In genomic region chr1:24786191-24786590, GRCh38 we compare ENCODE assay signal across 16 cellular contexts. TPM values are rescaled to one million over a fixed set of nuclear protein-coding genes. Genes with fewer than 3 reads are reported as not detected.
DNase-seq lines count a peak whose midpoint lies in the region; TF ChIP-seq lines count a peak whose summit lies in the region.
"Had no signal": no experiment of that assay in that cellular context is flagged by ENCODE, and none has a peak within 500 bp of the region (broad histone marks: within the 10 kb centered on the region; RNA-seq: fewer than 3 reads in every experiment).

No MANE protein-coding gene starts in this region.

- H3K27ac ChIP-seq in A673 (ENCODE audit: low read depth, low read length, poor library complexity, severe bottlenecking): no peak overlapping the region
- H3K27ac ChIP-seq: foreskin keratinocyte, SJSA1 had no signal

- H3K9me3 ChIP-seq in A673 (ENCODE audit: low read depth, low read length, poor library complexity, severe bottlenecking): no peaks in the 10 kb centered on the region
- H3K9me3 ChIP-seq: SJSA1 had no signal

- H3K4me1 Mint-ChIP-seq in CD14-positive monocyte (peaks cover 19% of the 10 kb centered on the region), mesothelial cell of epicardium (peaks cover 14% of the 10 kb centered on the region)

- intact Hi-C loops in CD14-positive monocyte (cut with micrococcal nuclease): no loop called here
- intact Hi-C loops in A673 (cut with micrococcal nuclease; ENCODE audit: unreplicated experiment): no loop called here

- H3K4me3 Mint-ChIP-seq in CD14-positive monocyte (peak overlapping the region in 1 of 2 donors; percentile 30), mesothelial cell of epicardium (no peak overlapping the region)
- H3K4me3 Mint-ChIP-seq: activated T-cell treated with anti-CD3 and anti-CD28 coated beads, Interleukin-2, amount 50 U/mL, for 72 hours; CD4-positive, alpha-beta T cell had no signal

- H3K36me3 ChIP-seq in A673 (ENCODE audit: insufficient read depth, low read length, poor library complexity, severe bottlenecking): no peaks in the 10 kb centered on the region

- H3K36me3 Mint-ChIP-seq in CD14-positive monocyte (peaks cover 0 to 3% of the 10 kb centered on the region in 2 donors), mesothelial cell of epicardium (peaks cover 12% of the 10 kb centered on the region)

- H3K27me3 Mint-ChIP-seq in CD14-positive monocyte (ENCODE audit: low read depth in 3 of 3) (no peaks in the 10 kb centered on the region), mesothelial cell of epicardium (ENCODE audit: low read depth) (no peaks in the 10 kb centered on the region)
- H3K27me3 Mint-ChIP-seq: CD4-positive, alpha-beta T cell had no signal

- H3K4me1 ChIP-seq in A673 (ENCODE audit: insufficient read depth, low read length, poor library complexity, severe bottlenecking): peaks cover 30% of the 10 kb centered on the region
- H3K4me1 ChIP-seq: foreskin keratinocyte had no signal

- CTCF ChIA-PET in A673 (lab: Charles Lee): no interaction called here

- TF ChIP-seq CTCF in CD14-positive monocyte (IDR thresholded peaks at IDR 0.05) (no peak), fibroblast of mammary gland (conservative IDR thresholded peaks at IDR 0.05; ENCODE audit: control insufficient read depth, insufficient read depth, low read depth, low read length) (no peak), mesothelial cell of epicardium (IDR thresholded peaks at IDR 0.05; ENCODE audit: unreplicated experiment) (no peak), A673 (conservative IDR thresholded peaks at IDR 0.05; ENCODE audit: low read depth, low read length) (no peak)

- BruUV-seq in A673 (replicated peaks; lab: Mats Ljungman, UMichigan): no TSS peak

- H3K27ac Mint-ChIP-seq in CD14-positive monocyte: peak overlapping the region in 5 of 7 donors; percentile 62 to 82 (median 69)
- H3K27ac Mint-ChIP-seq in mesothelial cell of epicardium: peak overlapping the region; percentile 85
- H3K27ac Mint-ChIP-seq: activated T-cell treated with anti-CD3 and anti-CD28 coated beads, Interleukin-2, amount 50 U/mL, for 72 hours; CD4-positive, alpha-beta T cell had no signal

- H3K27me3 ChIP-seq in A673 (replicated peaks; ENCODE audit: insufficient read depth, low read depth, low read length, poor library complexity): no peaks in the 10 kb centered on the region
- H3K27me3 ChIP-seq: foreskin keratinocyte, SJSA1 had no signal

- H3K4me3 ChIP-seq in fibroblast of mammary gland (ENCODE audit: control insufficient read depth, low read depth, low read length) (no peak overlapping the region), A673 (ENCODE audit: low read depth, low read length, poor library complexity, severe bottlenecking) (no peak overlapping the region)
- H3K4me3 ChIP-seq: SJSA1 had no signal

- no peaks in the 10 kb centered on the region for H3K9me3 Mint-ChIP-seq in CD14-positive monocyte
- no peaks in the 10 kb centered on the region for H3K9me3 Mint-ChIP-seq in mesothelial cell of epicardium
- H3K9me3 Mint-ChIP-seq: activated T-cell treated with anti-CD3 and anti-CD28 coated beads, Interleukin-2, amount 50 U/mL, for 72 hours; CD4-positive, alpha-beta T cell had no signal

- DNase-seq in CD14-positive monocyte (ENCODE audit: low spot score) (no peak), RPMI7951 (ENCODE audit: low read depth) (peak; percentile 29), fibroblast of mammary gland (ENCODE audit: low read depth) (peak; percentile 57), mesothelial cell of epicardium (ENCODE audit: low spot score in 2 of 2, unreplicated experiment in 2 of 2) (no peak), A673 (ENCODE audit: low spot score) (no peak), NCI-H1436 (lab: John Stamatoyannopoulos, UW) (no peak), H4 (ENCODE audit: low spot score) (no peak)
- DNase-seq in NK-92 treated with Interleukin-12 subunit alpha and Interleukin-12 subunit beta, amount 100 ng/mL, for 24 hours (lab: John Stamatoyannopoulos, UW): no peak
- DNase-seq: activated CD4-positive, alpha-beta T cell treated with anti-CD3 and anti-CD28 coated beads for 1 hour; activated T-cell treated with anti-CD3 and anti-CD28 coated beads, Interleukin-2, amount 50 U/mL, for 72 hours; CD4-positive, alpha-beta T cell; foreskin keratinocyte; NCI-H1048; NCI-H524 treated with DMSO at 0.1 percent for 48 hours; nucleus accumbens had no signal

- POLR2A ChIA-PET in A673 (lab: Charles Lee; ENCODE audit: low non-redundant PET): no interaction called here

RNA-seq across cellular contexts. Expression of gene CLIC4, which starts 40.9 kb away (rescaled TPM):
- polyA plus RNA-seq in CD14-positive monocyte: 10 to 100 TPM; 24.6 to 38.1 TPM
- 680 and 835 TPM in 2 replicates for total RNA-seq in RPMI7951 (2014; rRNA removed; shearing (Covaris generic))
- total RNA-seq in mesothelial cell of epicardium (135 to 136 TPM (median 135 TPM) in 3 replicates), A673 (2021) (207 and 209 TPM in 2 replicates)
- total RNA-seq in H4 (2014; rRNA removed; shearing (Covaris generic)): 172 and 217 TPM in 2 replicates

Comparison
In these comparisons a context has a peak if more than half of its experiments do, and no peak if none do; other contexts are left out.
1. DNase-seq: peak in RPMI7951 (single experiment) and fibroblast of mammary gland (single experiment); none in CD14-positive monocyte (single experiment), mesothelial cell of epicardium (0 of 2), NK-92 treated with Interleukin-12 subunit alpha and Interleukin-12 subunit beta, amount 100 ng/mL, for 24 hours (single experiment), A673 (single experiment), NCI-H1436 (single experiment) and H4 (single experiment).